1 cellular context compared by ENCODE assay signal in genomic region chr2:26144953-26145680, GRCh38.
TF ChIP-seq lines count a peak whose summit lies in the region.

No MANE protein-coding gene starts in this region.

TF ChIP-seq in H1, 55 proteins besides CTCF, POLR2A, EP300 and RAD21 (continued from another document):
- no peak for TF ChIP-seq YY1 (IDR thresholded peaks at IDR 0.05; ENCODE audit: low read depth, low read length)
- TF ChIP-seq SP4 (IDR thresholded peaks at IDR 0.05; ENCODE audit: low read length), result no peak
- TF ChIP-seq NANOG (IDR thresholded peaks at IDR 0.05; ENCODE audit: insufficient read depth, low read depth, low read length, poor library complexity, severe bottlenecking), result no peak
- TF ChIP-seq MAFK (IDR thresholded peaks at IDR 0.05; ENCODE audit: low read depth, low read length), result no peak
- TF ChIP-seq, protein P1, sequence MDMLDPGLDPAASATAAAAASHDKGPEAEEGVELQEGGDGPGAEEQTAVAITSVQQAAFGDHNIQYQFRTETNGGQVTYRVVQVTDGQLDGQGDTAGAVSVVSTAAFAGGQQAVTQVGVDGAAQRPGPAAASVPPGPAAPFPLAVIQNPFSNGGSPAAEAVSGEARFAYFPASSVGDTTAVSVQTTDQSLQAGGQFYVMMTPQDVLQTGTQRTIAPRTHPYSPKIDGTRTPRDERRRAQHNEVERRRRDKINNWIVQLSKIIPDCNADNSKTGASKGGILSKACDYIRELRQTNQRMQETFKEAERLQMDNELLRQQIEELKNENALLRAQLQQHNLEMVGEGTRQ (IDR thresholded peaks at IDR 0.05; ENCODE audit: low read length), result no peak
- no peak for TF ChIP-seq EZH2 (IDR thresholded peaks at IDR 0.05; ENCODE audit: low read depth, low read length, severe bottlenecking)
- no peak for TF ChIP-seq BACH1 (IDR thresholded peaks at IDR 0.05; ENCODE audit: low read length)
- no peak for TF ChIP-seq HDAC6 (IDR thresholded peaks at IDR 0.05; ENCODE audit: low read depth, low read length)
